ENCODE assay signal across 17 cellular contexts in the genomic region with DNA sequence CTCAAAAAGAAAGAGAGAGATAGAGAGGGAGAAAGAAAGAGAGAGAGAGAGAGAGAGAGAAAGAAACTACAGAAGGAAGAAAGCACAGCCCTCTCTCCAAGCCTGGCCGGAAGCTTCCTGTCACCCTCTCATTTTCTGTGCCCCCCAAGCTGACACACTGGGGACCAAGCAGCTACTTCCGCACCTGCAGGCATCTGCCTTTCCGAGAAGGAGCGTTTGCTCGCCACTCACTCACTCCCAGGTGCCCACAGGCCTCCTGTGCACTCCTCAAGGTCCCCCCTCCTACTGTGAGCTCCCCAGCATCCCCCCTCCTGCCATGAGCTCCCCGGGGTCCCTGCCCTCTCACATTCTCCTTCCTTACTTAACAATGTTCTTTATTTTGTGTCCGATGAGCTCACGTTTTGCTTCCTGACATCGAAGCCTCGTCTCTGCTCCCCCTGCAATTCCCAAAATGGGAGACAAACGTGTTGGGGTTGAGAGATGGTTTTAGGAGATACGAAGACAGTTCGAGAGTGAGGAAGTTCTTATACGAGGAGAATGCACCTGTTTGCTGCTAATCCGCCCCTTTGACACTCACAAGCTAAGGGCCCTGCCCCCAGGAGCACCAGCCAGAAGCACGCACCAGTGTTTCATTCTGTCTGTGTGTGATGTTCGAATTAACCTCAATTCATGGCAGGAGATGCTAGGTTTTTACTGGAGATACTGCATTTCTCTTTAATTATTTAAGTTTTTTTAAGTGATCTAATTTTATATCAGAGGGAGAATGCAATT.
"Had no signal": no experiment of that assay in that cellular context is flagged by ENCODE, and none has a peak within 500 bp of the region (broad histone marks: within the 10 kb centered on the region; RNA-seq: fewer than 3 reads in every experiment).

No MANE protein-coding gene starts in this region.

- H3K4me3 ChIP-seq: thyroid gland, uterus had no signal

- DNase-seq: activated CD4-positive, alpha-beta T cell treated with anti-CD3 and anti-CD28 coated beads, Interleukin-2, amount 50 U/mL, for 1 hour; activated effector memory CD4-positive, alpha-beta T cell treated with Interleukin-2 at 50 U/mL for 16 hours; activated T-cell treated with anti-CD3 and anti-CD28 coated beads for 4 hours; anterior cingulate cortex; brain microvascular endothelial cell; effector memory CD4-positive, alpha-beta T cell; foreskin keratinocyte; mesendoderm; SW 1271; T-helper 9 cell; thyroid gland; uterus had no signal

- H3K36me3 Mint-ChIP-seq: activated naive CD4-positive, alpha-beta T cell treated with anti-CD3 and anti-CD28 coated beads, Interleukin-2, amount 50 U/mL, for 72 hours had no signal

- H3K9me3 Mint-ChIP-seq: activated naive CD4-positive, alpha-beta T cell treated with anti-CD3 and anti-CD28 coated beads, Interleukin-2, amount 50 U/mL, for 72 hours; nephron had no signal

- H3K27ac ChIP-seq: brain microvascular endothelial cell, foreskin keratinocyte, thyroid gland, uterus had no signal

- H3K9me3 ChIP-seq: thyroid gland, uterus had no signal

- H3K27ac Mint-ChIP-seq: activated naive CD4-positive, alpha-beta T cell treated with anti-CD3 and anti-CD28 coated beads, Interleukin-2, amount 50 U/mL, for 72 hours; nephron; progenitor cell of endocrine pancreas had no signal

- H3K27me3 ChIP-seq: brain microvascular endothelial cell, uterus had no signal

- H3K4me3 Mint-ChIP-seq: nephron had no signal

- ATAC-seq: activated CD4-positive, CD25-positive, alpha-beta regulatory T cell treated with anti-CD3 and anti-CD28 coated beads, Interleukin-2, amount 50 U/mL, for 24 hours; activated naive CD4-positive, alpha-beta T cell treated with anti-CD3 and anti-CD28 coated beads, Interleukin-2, amount 50 U/mL, for 72 hours; foreskin keratinocyte; sciatic nerve had no signal

- H3K4me1 ChIP-seq: foreskin keratinocyte, thyroid gland had no signal

- H3K36me3 ChIP-seq: brain microvascular endothelial cell, thyroid gland, uterus had no signal
